8 cellular contexts compared by ENCODE assay signal in genomic region chr6:6736753-6737654, GRCh38.
DNase-seq lines count a peak whose midpoint lies in the region; ATAC-seq and TF ChIP-seq lines count a peak whose summit lies in the region.

No MANE protein-coding gene starts in this region.

- H3K27ac ChIP-seq in left lung = no peak overlapping the region
- H3K27ac ChIP-seq in thoracic aorta = no peak overlapping the region
- H3K27ac ChIP-seq in prostate gland = no peak overlapping the region

- H3K27me3 Mint-ChIP-seq in HFFc6 (ENCODE audit: insufficient read depth) = peaks cover 14% of the 10 kb centered on the region

- no peak for TF ChIP-seq POLR2A in prostate gland (IDR thresholded peaks at IDR 0.05)

- no peaks in the 10 kb centered on the region for H3K9me3 Mint-ChIP-seq in HFFc6

- H3K4me3 ChIP-seq in choroid plexus epithelial cell (ENCODE audit: low read depth, low read length) (peak overlapping the region; percentile 47), left lung (peak overlapping the region; percentile 18 to 21), thoracic aorta (peak overlapping the region; percentile 63), prostate gland (no peak overlapping the region)

- H3K36me3 Mint-ChIP-seq in HFFc6 (ENCODE audit: low read depth) = no peaks in the 10 kb centered on the region

- H3K4me1 Mint-ChIP-seq in HFFc6 (ENCODE audit: low read depth) = peaks cover 18% of the 10 kb centered on the region; the same call in 1 of the 2 replicates

- no peaks in the 10 kb centered on the region for H3K27me3 ChIP-seq in left lung
- no peaks in the 10 kb centered on the region for H3K27me3 ChIP-seq in thoracic aorta (replicated peaks; ENCODE audit: insufficient read depth)
- no peaks in the 10 kb centered on the region for H3K27me3 ChIP-seq in prostate gland (replicated peaks; ENCODE audit: insufficient read depth)

- DNase-seq in HFFc6 = peak; percentile 31
- peak; percentile 34 for DNase-seq in choroid plexus epithelial cell (ENCODE audit: low read depth)
- DNase-seq in left lung = peak; percentile 62 to 82
- no peak for DNase-seq in thoracic aorta (ENCODE audit: low spot score)
- no peak for DNase-seq in prostate gland (ENCODE audit: low spot score)

- no peaks in the 10 kb centered on the region for H3K9me3 ChIP-seq in left lung
- H3K9me3 ChIP-seq in thoracic aorta = no peaks in the 10 kb centered on the region
- no peaks in the 10 kb centered on the region for H3K9me3 ChIP-seq in prostate gland

- H3K27ac Mint-ChIP-seq in HFFc6 = no peak overlapping the region; the same call in 1 of the 2 replicates

- intact Hi-C loops in left lung (cut with DNase I) = no loop called here
- intact Hi-C loops in prostate gland (cut with DNase I) = no loop called here

- H3K4me1 ChIP-seq in left lung (peaks cover 0 to 3% of the 10 kb centered on the region in 2 donors), thoracic aorta (ENCODE audit: control insufficient read depth in 1 of 2, low read depth in 2 of 2) (peaks cover 0 to 7% of the 10 kb centered on the region in 2 donors), prostate gland (replicated peaks) (no peaks in the 10 kb centered on the region)

- ATAC-seq in left lung (peak; percentile 45), thoracic aorta (ENCODE audit: insufficient number of reproducible peaks, low FRiP score, low read depth) (no peak), GM18858 (IDR thresholded peaks at IDR 0.05; ENCODE audit: unreplicated experiment) (no peak), GM18517 (IDR thresholded peaks at IDR 0.05; ENCODE audit: unreplicated experiment) (no peak), HG03342 (IDR thresholded peaks at IDR 0.05; ENCODE audit: unreplicated experiment) (no peak)

- TF ChIP-seq CTCF in HFFc6 (IDR thresholded peaks at IDR 0.05) (no peak), choroid plexus epithelial cell (conservative IDR thresholded peaks at IDR 0.05; ENCODE audit: low read depth, low read length) (no peak), left lung (IDR thresholded peaks at IDR 0.05) (no peak), thoracic aorta (IDR thresholded peaks at IDR 0.05) (no peak), prostate gland (IDR thresholded peaks at IDR 0.05) (no peak)

- peak overlapping the region; percentile 82 for H3K4me3 Mint-ChIP-seq in HFFc6

- no peaks in the 10 kb centered on the region for H3K36me3 ChIP-seq in left lung
- no peaks in the 10 kb centered on the region for H3K36me3 ChIP-seq in thoracic aorta
- no peaks in the 10 kb centered on the region for H3K36me3 ChIP-seq in prostate gland

- WGBS in prostate gland = 41% methylated on average over 34 of the region's 34 CpGs

Comparison
In these comparisons a context has a peak if more than half of its experiments do, and no peak if none do; other contexts are left out.
1. DNase-seq: peak in HFFc6 (single experiment), choroid plexus epithelial cell (single experiment) and left lung (2 of 2); none in thoracic aorta (single experiment) and prostate gland (single experiment).
2. H3K4me3 ChIP-seq: peak in choroid plexus epithelial cell (single experiment), left lung (2 of 2) and thoracic aorta (single experiment); none in prostate gland (0 of 2).